Comparison of ENCODE assay signal across 8 cellular contexts in genomic region chr19:41373993-41374392, GRCh38. TPM values are rescaled to one million over a fixed set of nuclear protein-coding genes. Genes with fewer than 3 reads are reported as not detected.
DNase-seq lines count a peak whose midpoint lies in the region; ATAC-seq and TF ChIP-seq lines count a peak whose summit lies in the region.

No MANE protein-coding gene starts in this region.

- no peak overlapping the region for H3K4me3 ChIP-seq in GM23338
- H3K4me3 ChIP-seq in Peyer's patch: no peak overlapping the region

- H3K4me1 ChIP-seq in GM23338 (ENCODE audit: insufficient read depth) (peaks cover 5% of the 10 kb centered on the region; the same call in 1 of the 2 replicates), Peyer's patch (peaks cover 0 to 17% (median 5%) of the 10 kb centered on the region in 4 donors)

- ATAC-seq in GM23338 (no peak), HG03521 (IDR thresholded peaks at IDR 0.05; ENCODE audit: unreplicated experiment) (no peak)

- peaks cover 21% of the 10 kb centered on the region for H3K27me3 Mint-ChIP-seq in GM23338 (ENCODE audit: insufficient read depth, low read depth, poor library complexity)
- no peaks in the 10 kb centered on the region for H3K27me3 Mint-ChIP-seq in activated naive CD8-positive, alpha-beta T cell treated with anti-CD3 and anti-CD28 coated beads for 36 hours
- no peaks in the 10 kb centered on the region for H3K27me3 Mint-ChIP-seq in activated naive CD4-positive, alpha-beta T cell treated with anti-CD3 and anti-CD28 coated beads, Interleukin-2, amount 10 ng/mL, durations not matched to agents 7 days and 5 days

- H3K4me1 Mint-ChIP-seq in GM23338: peaks cover 10% of the 10 kb centered on the region
- H3K4me1 Mint-ChIP-seq in activated naive CD8-positive, alpha-beta T cell treated with anti-CD3 and anti-CD28 coated beads for 36 hours: peaks cover 19% of the 10 kb centered on the region
- peaks cover 19% of the 10 kb centered on the region for H3K4me1 Mint-ChIP-seq in activated naive CD4-positive, alpha-beta T cell treated with anti-CD3 and anti-CD28 coated beads, Interleukin-2, amount 10 ng/mL, durations not matched to agents 7 days and 5 days

- H3F3A ChIP-seq in GM23338 (replicated peaks; ENCODE audit: low read depth): 0 out of 2 replicates have a peak, but pooled peaks cover 5% of the 10 kb centered on the region

- no peak overlapping the region; the same call in 1 of the 2 replicates for H3K27ac Mint-ChIP-seq in GM23338
- no peak overlapping the region for H3K27ac Mint-ChIP-seq in activated naive CD8-positive, alpha-beta T cell treated with anti-CD3 and anti-CD28 coated beads for 36 hours
- no peak overlapping the region for H3K27ac Mint-ChIP-seq in activated naive CD4-positive, alpha-beta T cell treated with anti-CD3 and anti-CD28 coated beads, Interleukin-2, amount 10 ng/mL, durations not matched to agents 7 days and 5 days

- H3K36me3 ChIP-seq in GM23338 (ENCODE audit: insufficient read depth) (no peaks in the 10 kb centered on the region), Peyer's patch (no peaks in the 10 kb centered on the region)

- no peak overlapping the region for H3K4me3 Mint-ChIP-seq in GM23338
- H3K4me3 Mint-ChIP-seq in activated naive CD8-positive, alpha-beta T cell treated with anti-CD3 and anti-CD28 coated beads for 36 hours: no peak overlapping the region
- H3K4me3 Mint-ChIP-seq in activated naive CD4-positive, alpha-beta T cell treated with anti-CD3 and anti-CD28 coated beads, Interleukin-2, amount 10 ng/mL, durations not matched to agents 7 days and 5 days: no peak overlapping the region

- CTCF ChIA-PET in activated naive CD4-positive, alpha-beta T cell treated with anti-CD3 and anti-CD28 coated beads, Interleukin-2, amount 10 ng/mL, durations not matched to agents 7 days and 5 days (lab: Charles Lee): no interaction called here

- H3K79me2 ChIP-seq in GM23338 (replicated peaks; ENCODE audit: insufficient read depth): no peaks in the 10 kb centered on the region

- TF ChIP-seq POLR2A in Peyer's patch (IDR thresholded peaks at IDR 0.05): no peak

- no peak for TF ChIP-seq CTCF in GM23338 (conservative IDR thresholded peaks at IDR 0.05; ENCODE audit: low read depth in 2 of 2)
- TF ChIP-seq CTCF in Peyer's patch (IDR thresholded peaks at IDR 0.05): no peak

- H3K9me3 ChIP-seq in Peyer's patch: no peaks in the 10 kb centered on the region

- DNase-seq in GM23338 (ENCODE audit: low spot score) (no peak), Peyer's patch (peak in 2 of 3 donors; percentile 75 to 76), fibroblast of the conjunctiva (ENCODE audit: low read depth) (peak; percentile 89), retina (peak; percentile 46)
- no peak for DNase-seq in activated naive CD8-positive, alpha-beta T cell treated with anti-CD3 and anti-CD28 coated beads for 36 hours
- DNase-seq in stimulated activated CD4-positive, alpha-beta T cell treated with anti-CD3 and anti-CD28 coated beads, Interleukin-15, amount 100 ng/mL, for 24 hours: no peak
- DNase-seq in activated naive CD4-positive, alpha-beta T cell treated with anti-CD3 and anti-CD28 coated beads, Interleukin-2, amount 10 ng/mL, durations not matched to agents 7 days and 5 days: no peak

- H3K27me3 ChIP-seq in GM23338 (ENCODE audit: insufficient read depth): peaks cover 7% of the 10 kb centered on the region; the same call in 1 of the 2 replicates
- H3K27me3 ChIP-seq in Peyer's patch: no peaks in the 10 kb centered on the region

- no peaks in the 10 kb centered on the region for H3K9me3 Mint-ChIP-seq in GM23338
- no peaks in the 10 kb centered on the region for H3K9me3 Mint-ChIP-seq in activated naive CD8-positive, alpha-beta T cell treated with anti-CD3 and anti-CD28 coated beads for 36 hours
- no peaks in the 10 kb centered on the region for H3K9me3 Mint-ChIP-seq in activated naive CD4-positive, alpha-beta T cell treated with anti-CD3 and anti-CD28 coated beads, Interleukin-2, amount 10 ng/mL, durations not matched to agents 7 days and 5 days

- H3K4me2 ChIP-seq in GM23338: no peak overlapping the region

- peak overlapping the region; percentile 39; the same call in 1 of the 2 replicates for H3K27ac ChIP-seq in GM23338 (ENCODE audit: low read depth)
- peak overlapping the region in 1 of 4 donors; percentile 0 for H3K27ac ChIP-seq in Peyer's patch

- H2AFZ ChIP-seq in GM23338: no peak overlapping the region

- H3K36me3 Mint-ChIP-seq in GM23338 (ENCODE audit: low read depth): no peaks in the 10 kb centered on the region
- no peaks in the 10 kb centered on the region for H3K36me3 Mint-ChIP-seq in activated naive CD8-positive, alpha-beta T cell treated with anti-CD3 and anti-CD28 coated beads for 36 hours
- H3K36me3 Mint-ChIP-seq in activated naive CD4-positive, alpha-beta T cell treated with anti-CD3 and anti-CD28 coated beads, Interleukin-2, amount 10 ng/mL, durations not matched to agents 7 days and 5 days: peaks cover 6% of the 10 kb centered on the region

- H4K20me1 ChIP-seq in GM23338 (replicated peaks; ENCODE audit: insufficient read depth): no peaks in the 10 kb centered on the region

- no peaks in the 10 kb centered on the region for H3K9me2 ChIP-seq in GM23338 (ENCODE audit: insufficient read depth)

TF ChIP-seq in GM23338, 12 proteins besides CTCF, POLR2A, EP300 and RAD21 (continues in another document):
- no peak for TF ChIP-seq ZNF331 (CRISPR knock-in tag; IDR thresholded peaks at IDR 0.05; ENCODE audit: low read depth)

RNA-seq across cellular contexts. Expression of gene TMEM91, which starts 2.3 kb away (rescaled TPM):
- 9.3 and 9.5 TPM in 2 replicates for total RNA-seq in GM23338 (2014; rRNA removed; shearing (Covaris generic))
- 8.1 and 10.6 TPM in 2 replicates for polyA plus RNA-seq in GM23338 (2016; fragmentation: Nextera tagmentation; extraction: Ambion mirVana)
- total RNA-seq in Peyer's patch: 10 to 100 TPM in 2 of 4 donors, 1 to 10 TPM in 2; 8.3 to 19.6 (median 11.0) TPM
- 1 to 10 TPM; 4.0 to 4.5 TPM for total RNA-seq in activated naive CD8-positive, alpha-beta T cell treated with anti-CD3 and anti-CD28 coated beads for 36 hours

RNA-seq across cellular contexts. Expression of gene B9D2, which starts 10.0 kb away (rescaled TPM):
- total RNA-seq in GM23338 (2014; rRNA removed; shearing (Covaris generic)): 2.7 and 3.0 TPM in 2 replicates
- polyA plus RNA-seq in GM23338 (2016; fragmentation: Nextera tagmentation; extraction: Ambion mirVana): 4.9 and 7.4 TPM in 2 replicates
- 1 to 10 TPM in 3 of 4 donors, not detected in 1; 3.6 to 6.8 (median 3.8) TPM for total RNA-seq in Peyer's patch
- total RNA-seq in activated naive CD8-positive, alpha-beta T cell treated with anti-CD3 and anti-CD28 coated beads for 36 hours: 1 to 10 TPM; 6.4 to 8.1 TPM

RNA-seq across cellular contexts. Expression of gene TGFB1, which starts 20.3 kb away (rescaled TPM):
- total RNA-seq in GM23338 (2014; rRNA removed; shearing (Covaris generic)): 6.7 and 7.9 TPM in 2 replicates
- 0.99 and 1.4 TPM in 2 replicates for polyA plus RNA-seq in GM23338 (2016; fragmentation: Nextera tagmentation; extraction: Ambion mirVana)
- total RNA-seq in Peyer's patch: 10 to 100 TPM in 3 of 4 donors, 1 to 10 TPM in 1; 6.8 to 80.9 (median 22.9) TPM
- 100 to 1,000 TPM; 152 to 154 TPM for total RNA-seq in activated naive CD8-positive, alpha-beta T cell treated with anti-CD3 and anti-CD28 coated beads for 36 hours

RNA-seq across cellular contexts. Expression of gene EXOSC5, which starts 23.2 kb away (rescaled TPM):
- 65.1 and 65.4 TPM in 2 replicates for total RNA-seq in GM23338 (2014; rRNA removed; shearing (Covaris generic))
- polyA plus RNA-seq in GM23338 (2016; fragmentation: Nextera tagmentation; extraction: Ambion mirVana): 116 and 125 TPM in 2 replicates
- total RNA-seq in Peyer's patch: 10 to 100 TPM in 2 of 4 donors, 1 to 10 TPM in 2; 5.4 to 12.4 (median 10.0) TPM
- 10 to 100 TPM; 43.5 to 44.6 TPM for total RNA-seq in activated naive CD8-positive, alpha-beta T cell treated with anti-CD3 and anti-CD28 coated beads for 36 hours

RNA-seq across cellular contexts. Expression of gene BCKDHA, which starts 23.6 kb away (rescaled TPM):
- total RNA-seq in GM23338 (2014; rRNA removed; shearing (Covaris generic)): 31.3 and 42.4 TPM in 2 replicates
- polyA plus RNA-seq in GM23338 (2016; fragmentation: Nextera tagmentation; extraction: Ambion mirVana): 14.2 and 15.0 TPM in 2 replicates
- 10 to 100 TPM; 23.9 to 41.7 (median 30.7) TPM for total RNA-seq in Peyer's patch
- total RNA-seq in activated naive CD8-positive, alpha-beta T cell treated with anti-CD3 and anti-CD28 coated beads for 36 hours: 10 to 100 TPM; 21.3 to 28.0 TPM

Comparison
In these comparisons a context has a peak if more than half of its experiments do, and no peak if none do; other contexts are left out.
1. DNase-seq: peak in Peyer's patch (2 of 3), fibroblast of the conjunctiva (single experiment) and retina (single experiment); none in GM23338 (single experiment), activated naive CD8-positive, alpha-beta T cell treated with anti-CD3 and anti-CD28 coated beads for 36 hours (single experiment), stimulated activated CD4-positive, alpha-beta T cell treated with anti-CD3 and anti-CD28 coated beads, Interleukin-15, amount 100 ng/mL, for 24 hours (single experiment) and activated naive CD4-positive, alpha-beta T cell treated with anti-CD3 and anti-CD28 coated beads, Interleukin-2, amount 10 ng/mL, durations not matched to agents 7 days and 5 days (single experiment).